ENCODE assay signal across 19 cellular contexts in the genomic region with DNA sequence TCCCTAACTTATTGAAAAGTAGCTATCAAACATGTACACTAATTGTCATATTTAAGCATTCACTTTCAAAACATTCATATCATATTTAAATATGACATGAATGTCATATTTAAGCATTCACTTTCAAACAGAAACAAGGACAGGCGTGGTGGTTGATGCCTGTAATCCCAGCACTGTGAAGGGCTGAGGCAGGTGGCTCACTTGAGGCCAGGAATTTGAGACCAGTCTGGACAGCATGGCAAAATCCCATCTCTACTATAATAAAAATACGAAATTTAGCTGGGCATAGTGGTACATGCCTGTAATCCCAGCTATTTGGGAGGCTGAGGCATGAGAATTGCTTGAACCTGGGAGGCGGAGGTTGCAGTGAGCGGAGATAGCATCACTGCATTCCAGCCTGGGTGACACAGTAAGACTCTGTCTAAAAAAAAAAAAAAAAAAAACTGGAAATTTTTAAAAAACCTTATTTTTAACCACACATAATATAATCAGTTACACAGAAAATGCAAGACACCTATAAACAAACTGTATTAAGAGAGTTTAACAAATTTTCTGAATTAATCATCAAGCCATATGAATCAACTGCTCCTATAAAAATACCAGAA.
A peak's percentile ranks its signal among the peaks of the same experiment; 100 is the strongest.
DNase-seq lines count a peak whose midpoint lies in the region; ATAC-seq and TF ChIP-seq lines count a peak whose summit lies in the region.
"Had no signal": no experiment of that assay in that cellular context is flagged by ENCODE, and none has a peak within 500 bp of the region (broad histone marks: within the 10 kb centered on the region; RNA-seq: fewer than 3 reads in every experiment).

No MANE protein-coding gene starts in this region.

- peaks cover 87% of the 10 kb centered on the region for H3K79me2 ChIP-seq in ACC112 (ENCODE audit: control insufficient read depth, insufficient read depth, low read length, unreplicated experiment)

- TF ChIP-seq CTCF in HFFc6 (IDR thresholded peaks at IDR 0.05) (no peak), fibroblast of mammary gland (conservative IDR thresholded peaks at IDR 0.05; ENCODE audit: control insufficient read depth, insufficient read depth, low read depth, low read length) (no peak), upper lobe of right lung (IDR thresholded peaks at IDR 0.05) (no peak)

- peaks cover 17% of the 10 kb centered on the region for H3K9me3 Mint-ChIP-seq in HFFc6
- H3K9me3 Mint-ChIP-seq in CD4-positive, alpha-beta memory T cell = peaks cover 4 to 32% (median 23%) of the 10 kb centered on the region in 8 donors

- H3K27ac ChIP-seq in ACC112 (ENCODE audit: low read depth, low read length) (peak overlapping the region; percentile 66), SJSA1 (0 out of 2 replicates have a peak overlapping the region, but pooled peaks have one; percentile 19), upper lobe of right lung (no peak overlapping the region)
- no peak overlapping the region for H3K27ac ChIP-seq in CD4-positive, alpha-beta memory T cell (ENCODE audit: low read depth, low read length)
- H3K27ac ChIP-seq: 22Rv1, HL-60, RWPE1 had no signal

- H3K4me3 Mint-ChIP-seq in HFFc6 = peak overlapping the region; percentile 54
- no peak overlapping the region for H3K4me3 Mint-ChIP-seq in CD4-positive, alpha-beta memory T cell

- intact Hi-C loops in upper lobe of right lung (cut with DNase I) = no loop called here
- intact Hi-C loops in CD4-positive, alpha-beta memory T cell (cut with micrococcal nuclease) = no loop called here

- H3K36me3 Mint-ChIP-seq in HFFc6 (ENCODE audit: low read depth) = peaks cover 69% of the 10 kb centered on the region
- no peaks in the 10 kb centered on the region for H3K36me3 Mint-ChIP-seq in CD4-positive, alpha-beta memory T cell

- H3K36me3 ChIP-seq in ACC112 (ENCODE audit: insufficient read depth, low read length) (peaks cover 28% of the 10 kb centered on the region), SJSA1 (no peaks in the 10 kb centered on the region), upper lobe of right lung (no peaks in the 10 kb centered on the region)
- H3K36me3 ChIP-seq in CD4-positive, alpha-beta memory T cell (ENCODE audit: insufficient read depth, low read length) = no peaks in the 10 kb centered on the region
- H3K36me3 ChIP-seq: HAP-1 had no signal

- H3K27ac Mint-ChIP-seq in HFFc6 = peak overlapping the region; percentile 88
- no peak overlapping the region for H3K27ac Mint-ChIP-seq in CD4-positive, alpha-beta memory T cell

- peak; percentile 65 for DNase-seq in HFFc6
- DNase-seq in SJSA1 (ENCODE audit: low read depth in 1 of 2, low spot score in 2 of 2) = no peak
- peak; percentile 40 for DNase-seq in fibroblast of mammary gland (ENCODE audit: low read depth)
- DNase-seq in upper lobe of right lung = no peak
- no peak for DNase-seq in CD4-positive, alpha-beta memory T cell
- DNase-seq in activated CD4-positive, CD25-positive, alpha-beta regulatory T cell treated with anti-CD3 and anti-CD28 coated beads, Interleukin-2, amount 50 U/mL, for 72 hours = no peak
- no peak for DNase-seq in NCI-H2081 treated with DMSO at 0.1 percent for 48 hours (lab: John Stamatoyannopoulos, UW)
- DNase-seq: C1 segment of cervical spinal cord, DMS 273 treated with DMSO at 0.1 percent for 48 hours, NCI-H1417 treated with DMSO at 0.1 percent for 48 hours, NCI-H1930, NCI-H2171, NCI-H446 treated with DMSO at 0.1 percent for 48 hours, OCI-M1 had no signal

- no peak for ATAC-seq in upper lobe of right lung

- H3K4me3 ChIP-seq in ACC112 (ENCODE audit: low read depth, low read length) = no peak overlapping the region
- H3K4me3 ChIP-seq in SJSA1 = no peak overlapping the region
- H3K4me3 ChIP-seq in fibroblast of mammary gland (ENCODE audit: control insufficient read depth, low read depth, low read length) = no peak overlapping the region
- H3K4me3 ChIP-seq in upper lobe of right lung = no peak overlapping the region
- no peak overlapping the region for H3K4me3 ChIP-seq in CD4-positive, alpha-beta memory T cell (ENCODE audit: low read length in 2 of 2)
- H3K4me3 ChIP-seq: HAP-1 had no signal

- H2AFZ ChIP-seq in ACC112 (ENCODE audit: low read length, unreplicated experiment) = no peak overlapping the region

- H3K4me1 ChIP-seq in ACC112 (ENCODE audit: control insufficient read depth, insufficient read depth, low read length, unreplicated experiment) = peaks cover 54% of the 10 kb centered on the region
- H3K4me1 ChIP-seq in SJSA1 (replicated peaks) = peaks cover 6% of the 10 kb centered on the region; the same call in 1 of the 2 replicates
- H3K4me1 ChIP-seq in upper lobe of right lung = no peaks in the 10 kb centered on the region
- no peaks in the 10 kb centered on the region for H3K4me1 ChIP-seq in CD4-positive, alpha-beta memory T cell (ENCODE audit: insufficient read depth, low read length)
- H3K4me1 ChIP-seq: HAP-1 had no signal

- POLR2A ChIA-PET in CD4-positive, alpha-beta memory T cell (lab: Charles Lee; ENCODE audit: partially characterized antibody) = no interaction called here

- no peaks in the 10 kb centered on the region for H3K9me3 ChIP-seq in SJSA1 (replicated peaks)
- H3K9me3 ChIP-seq in upper lobe of right lung = no peaks in the 10 kb centered on the region
- H3K9me3 ChIP-seq in CD4-positive, alpha-beta memory T cell (ENCODE audit: control insufficient read depth in 1 of 2, low read length in 2 of 2) = no peaks in the 10 kb centered on the region
- H3K9me3 ChIP-seq: HAP-1 had no signal

- H3K4me1 Mint-ChIP-seq in HFFc6 (ENCODE audit: low read depth) = peaks cover 98% of the 10 kb centered on the region
- no peaks in the 10 kb centered on the region for H3K4me1 Mint-ChIP-seq in CD4-positive, alpha-beta memory T cell

- H3K27me3 ChIP-seq in ACC112 (ENCODE audit: insufficient read depth, low read length) (no peaks in the 10 kb centered on the region), SJSA1 (replicated peaks) (no peaks in the 10 kb centered on the region), upper lobe of right lung (no peaks in the 10 kb centered on the region)
- no peaks in the 10 kb centered on the region for H3K27me3 ChIP-seq in CD4-positive, alpha-beta memory T cell (ENCODE audit: insufficient read depth, low read length)

- H3K27me3 Mint-ChIP-seq in HFFc6 (ENCODE audit: insufficient read depth) = peaks cover 2% of the 10 kb centered on the region
- H3K27me3 Mint-ChIP-seq in CD4-positive, alpha-beta memory T cell = no peaks in the 10 kb centered on the region

- CTCF ChIA-PET in CD4-positive, alpha-beta memory T cell (lab: Charles Lee; ENCODE audit: partially characterized antibody) = no interaction called here

Comparison
In these comparisons a context has a peak if more than half of its experiments do, and no peak if none do; other contexts are left out.
1. H3K27ac ChIP-seq: peak in ACC112 (single experiment) and SJSA1 (single experiment); none in upper lobe of right lung (single experiment) and CD4-positive, alpha-beta memory T cell (single experiment).
2. DNase-seq: peak in HFFc6 (single experiment) and fibroblast of mammary gland (single experiment); none in SJSA1 (0 of 2), upper lobe of right lung (single experiment), CD4-positive, alpha-beta memory T cell (0 of 5), activated CD4-positive, CD25-positive, alpha-beta regulatory T cell treated with anti-CD3 and anti-CD28 coated beads, Interleukin-2, amount 50 U/mL, for 72 hours (single experiment) and NCI-H2081 treated with DMSO at 0.1 percent for 48 hours (single experiment).